ENCODE assay signal across 1 cellular context in the genomic region with DNA sequence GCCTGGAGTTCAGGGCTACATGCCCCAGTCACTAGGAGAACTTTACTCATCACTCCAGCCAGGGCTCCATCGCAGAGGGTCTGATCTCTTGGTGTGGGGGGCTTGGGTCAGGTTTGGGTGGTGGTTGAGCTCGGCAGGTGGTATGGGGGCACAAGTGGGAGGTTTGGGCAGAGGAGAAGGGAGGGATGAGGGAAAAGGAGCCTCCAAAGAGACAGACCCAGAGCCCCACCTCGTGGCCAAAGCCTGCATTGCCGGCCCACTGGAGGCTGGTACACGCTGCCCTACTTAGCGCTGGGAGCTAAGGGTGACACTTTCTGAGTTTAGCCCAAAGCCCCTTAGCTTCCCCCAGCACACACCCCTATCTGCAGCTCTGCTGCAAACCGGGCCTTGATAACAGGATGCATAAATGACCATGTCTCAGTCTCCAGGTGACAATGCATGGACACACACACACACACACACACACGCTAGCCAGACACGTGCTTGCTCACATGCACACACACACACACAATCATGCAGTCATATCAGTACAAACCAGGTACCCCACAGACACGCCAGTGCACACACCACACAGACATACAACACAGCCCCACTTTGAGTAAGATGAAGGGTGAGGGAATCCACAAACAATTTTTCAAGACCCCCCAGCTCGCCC.
TF ChIP-seq lines count a peak whose summit lies in the region.

No MANE protein-coding gene starts in this region.

TF ChIP-seq in IMR-90, 13 proteins besides CTCF, POLR2A, EP300 and RAD21 (continued from another document):
- TF ChIP-seq, protein P1, sequence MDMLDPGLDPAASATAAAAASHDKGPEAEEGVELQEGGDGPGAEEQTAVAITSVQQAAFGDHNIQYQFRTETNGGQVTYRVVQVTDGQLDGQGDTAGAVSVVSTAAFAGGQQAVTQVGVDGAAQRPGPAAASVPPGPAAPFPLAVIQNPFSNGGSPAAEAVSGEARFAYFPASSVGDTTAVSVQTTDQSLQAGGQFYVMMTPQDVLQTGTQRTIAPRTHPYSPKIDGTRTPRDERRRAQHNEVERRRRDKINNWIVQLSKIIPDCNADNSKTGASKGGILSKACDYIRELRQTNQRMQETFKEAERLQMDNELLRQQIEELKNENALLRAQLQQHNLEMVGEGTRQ (IDR thresholded peaks at IDR 0.05; ENCODE audit: low read depth, low read length) = no peak
- TF ChIP-seq MAFK (IDR thresholded peaks at IDR 0.05; ENCODE audit: low read depth, low read length) (no peak), CHD1 (IDR thresholded peaks at IDR 0.05; ENCODE audit: low read depth, low read length) (no peak), NFE2L2 (IDR thresholded peaks at IDR 0.05; ENCODE audit: low read depth, low read length) (no peak), SMC3 (IDR thresholded peaks at IDR 0.05; ENCODE audit: low read depth, low read length) (peak; percentile 81), CEBPB (IDR thresholded peaks at IDR 0.05; ENCODE audit: low read depth, low read length) (no peak), BHLHE40 (IDR thresholded peaks at IDR 0.05; ENCODE audit: low read depth, low read length) (no peak), RFX5 (IDR thresholded peaks at IDR 0.05; ENCODE audit: low read depth, low read length) (no peak)
- TF ChIP-seq, protein P2, sequence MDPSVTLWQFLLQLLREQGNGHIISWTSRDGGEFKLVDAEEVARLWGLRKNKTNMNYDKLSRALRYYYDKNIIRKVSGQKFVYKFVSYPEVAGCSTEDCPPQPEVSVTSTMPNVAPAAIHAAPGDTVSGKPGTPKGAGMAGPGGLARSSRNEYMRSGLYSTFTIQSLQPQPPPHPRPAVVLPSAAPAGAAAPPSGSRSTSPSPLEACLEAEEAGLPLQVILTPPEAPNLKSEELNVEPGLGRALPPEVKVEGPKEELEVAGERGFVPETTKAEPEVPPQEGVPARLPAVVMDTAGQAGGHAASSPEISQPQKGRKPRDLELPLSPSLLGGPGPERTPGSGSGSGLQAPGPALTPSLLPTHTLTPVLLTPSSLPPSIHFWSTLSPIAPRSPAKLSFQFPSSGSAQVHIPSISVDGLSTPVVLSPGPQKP (IDR thresholded peaks at IDR 0.05; ENCODE audit: borderline replicate concordance, low read depth, low read length) = no peak
TF ChIP-seq in IMR-90: peak in this region for 2.
